In the genomic region with DNA sequence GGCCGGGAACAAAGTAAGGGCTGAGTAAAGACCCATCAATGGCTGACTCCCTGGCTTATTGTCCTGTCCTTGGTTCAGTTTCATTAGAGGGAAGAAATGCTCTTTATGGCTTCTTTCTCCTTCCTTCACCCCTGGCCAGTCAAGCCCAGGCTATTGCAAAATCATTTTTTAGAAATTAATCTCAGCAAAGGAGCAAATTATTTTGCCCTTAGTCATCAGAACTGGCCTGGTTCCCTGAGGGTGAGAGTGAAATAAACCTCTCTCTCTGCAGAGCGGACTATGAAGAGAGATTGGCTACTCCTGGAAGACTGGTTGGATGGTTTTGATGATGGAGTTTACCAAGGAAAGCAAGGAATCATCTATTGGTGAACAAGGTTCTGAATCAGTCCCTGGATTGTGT, we compare ENCODE assay signal across 19 cellular contexts. TPM values are rescaled to one million over a fixed set of nuclear protein-coding genes. Genes with fewer than 3 reads are reported as not detected.
DNase-seq lines count a peak whose midpoint lies in the region; ATAC-seq, FAIRE-seq and TF ChIP-seq lines count a peak whose summit lies in the region.
"Had no signal": no experiment of that assay in that cellular context is flagged by ENCODE, and none has a peak within 500 bp of the region (broad histone marks: within the 10 kb centered on the region; RNA-seq: fewer than 3 reads in every experiment).

No MANE protein-coding gene starts in this region.

- H3K79me1 ChIP-seq in IMR-90 (ENCODE audit: low read depth in 1 of 2, low read length in 2 of 2) (no peaks in the 10 kb centered on the region), mesenchymal stem cell (replicated peaks; ENCODE audit: low read length, poor library complexity, severe bottlenecking) (no peaks in the 10 kb centered on the region)

- H3K4me3 ChIP-seq in IMR-90 (ENCODE audit: insufficient read depth, low read depth, low read length) (no peak overlapping the region), bronchial epithelial cell (ENCODE audit: low read depth, low read length) (no peak overlapping the region), mesenchymal stem cell (ENCODE audit: insufficient read depth in 1 of 2, low read depth in 1 of 2, low read length in 2 of 2) (no peak overlapping the region)
- H3K4me3 ChIP-seq: psoas muscle, vagina had no signal

- H2BK20ac ChIP-seq in IMR-90 (ENCODE audit: low read depth, low read length), result peak overlapping the region; percentile 69

- peak overlapping the region in 1 of 2 experiments; percentile 42; a peak in 1 of 4 replicates for H4K8ac ChIP-seq in IMR-90 (ENCODE audit: low read depth in 2 of 2, low read length in 2 of 2)
- H4K8ac ChIP-seq in mesenchymal stem cell (ENCODE audit: low read length), result no peak overlapping the region

- H3K4me1 ChIP-seq in IMR-90 (ENCODE audit: control insufficient read depth, insufficient read depth, low read length) (peaks cover 6% of the 10 kb centered on the region), mesenchymal stem cell (ENCODE audit: control insufficient read depth, insufficient read depth, low read depth, low read length) (no peaks in the 10 kb centered on the region)
- H3K4me1 ChIP-seq: psoas muscle, vagina had no signal

- dilution Hi-C loops in IMR-90 (cut with HindIII; ENCODE audit: low sequenced_read_pairs, unreplicated experiment), result no loop called here

- H2BK120ac ChIP-seq in IMR-90 (ENCODE audit: low read depth, low read length) (peak overlapping the region; percentile 21; the same call in 1 of the 2 replicates), mesenchymal stem cell (ENCODE audit: low read depth, low read length) (no peak overlapping the region)

- no peak overlapping the region for H3K9ac ChIP-seq in IMR-90 (ENCODE audit: low read depth, low read length)
- no peak overlapping the region for H3K9ac ChIP-seq in mesenchymal stem cell (ENCODE audit: low read length)

- H3K4ac ChIP-seq in IMR-90 (ENCODE audit: low read depth, low read length) (peak overlapping the region; percentile 75), mesenchymal stem cell (ENCODE audit: low read depth in 1 of 2, low read length in 2 of 2) (no peak overlapping the region)

- no TSS peak for BruUV-seq in IMR-90 (replicated peaks; lab: Mats Ljungman, UMichigan)

- peak overlapping the region; percentile 65; the same call in 1 of the 2 replicates for H3K14ac ChIP-seq in IMR-90 (replicated peaks; ENCODE audit: low read depth, low read length)
- H3K14ac ChIP-seq in mesenchymal stem cell (ENCODE audit: low read length in 2 of 2), result no peak overlapping the region

- no peak overlapping the region for H3K56ac ChIP-seq in IMR-90 (ENCODE audit: extremely low read depth, insufficient read depth, low read length)

- no peaks in the 10 kb centered on the region for H4K20me1 ChIP-seq in IMR-90 (ENCODE audit: insufficient read depth, low read length)

- ATAC-seq in IMR-90 (ENCODE audit: low read depth), result peak; percentile 52
- no peak for ATAC-seq in HG02840 (IDR thresholded peaks at IDR 0.05; ENCODE audit: low FRiP score, unreplicated experiment)
- ATAC-seq: natural killer cell treated with Interleukin-12 subunit alpha and Interleukin-12 subunit beta and Interleukin-15 and Interleukin-18, amount 100 ng/mL, for 72 hours; psoas muscle had no signal

- CTCF ChIA-PET in IMR-90 (lab: Yijun Ruan, JAX), result no interaction called here

- H3K36me3 ChIP-seq in IMR-90 (ENCODE audit: control insufficient read depth, insufficient read depth, low read length) (no peaks in the 10 kb centered on the region), bronchial epithelial cell (ENCODE audit: control insufficient read depth, insufficient read depth, low read length) (no peaks in the 10 kb centered on the region), mesenchymal stem cell (ENCODE audit: control insufficient read depth in 1 of 2, insufficient read depth in 2 of 2, low read depth in 1 of 2, low read length in 2 of 2) (no peaks in the 10 kb centered on the region)
- H3K36me3 ChIP-seq: vagina had no signal

- TF ChIP-seq CTCF in IMR-90 (conservative IDR thresholded peaks at IDR 0.05; ENCODE audit: low read depth, low read length) (no peak), bronchial epithelial cell (IDR thresholded peaks at IDR 0.05; ENCODE audit: insufficient read depth, low read length, severe bottlenecking) (no peak)

- no peak for TF ChIP-seq POLR2A in IMR-90 (IDR thresholded peaks at IDR 0.05; ENCODE audit: low read depth, low read length)

- no peak overlapping the region for H2AK5ac ChIP-seq in IMR-90 (ENCODE audit: low read depth, low read length)
- no peak overlapping the region for H2AK5ac ChIP-seq in mesenchymal stem cell (ENCODE audit: low read length, severe bottlenecking)

- no peak for FAIRE-seq in bronchial epithelial cell (lab: Jason Lieb, UNC)

- DNase-seq in AG08396 (ENCODE audit: low spot score) (peak; percentile 45), IMR-90 (peak; percentile 74), bronchial epithelial cell (ENCODE audit: low read depth) (peak; percentile 62), mesenchymal stem cell (peak; percentile 31), SKM-1 treated with dmso at 0.1 percent for 144 hours (lab: John Stamatoyannopoulos, UW; ENCODE audit: unreplicated experiment) (no peak), NCI-H774 (lab: John Stamatoyannopoulos, UW) (no peak)
- no peak for DNase-seq in NK-92 treated with Interleukin-12 subunit alpha and Interleukin-12 subunit beta, amount 100 ng/mL, for 24 hours (lab: John Stamatoyannopoulos, UW)
- DNase-seq: activated CD4-positive, alpha-beta T cell treated with anti-CD3 and anti-CD28 coated beads, Interleukin-2, amount 50 U/mL, for 1 hour; activated T-cell treated with anti-CD3 and anti-CD28 coated beads, Interleukin-2, amount 50 U/mL, for 24 hours; Calu3; caudate nucleus; effector memory CD4-positive, alpha-beta T cell; GF-D8; GOT3; NCI-H446; psoas muscle had no signal

- no peak for TF ChIP-seq RAD21 in IMR-90 (IDR thresholded peaks at IDR 0.05; ENCODE audit: low read length)

- no peak overlapping the region; the same call in 2 of the 3 replicates for H2BK15ac ChIP-seq in IMR-90 (ENCODE audit: low read depth, low read length)
- no peak overlapping the region for H2BK15ac ChIP-seq in mesenchymal stem cell (ENCODE audit: low read depth, poor library complexity, severe bottlenecking)

- H3K27me3 ChIP-seq in IMR-90 (ENCODE audit: control insufficient read depth, insufficient read depth, low read length), result no peaks in the 10 kb centered on the region
- no peaks in the 10 kb centered on the region for H3K27me3 ChIP-seq in bronchial epithelial cell (ENCODE audit: control insufficient read depth, insufficient read depth, low read length)
- H3K27me3 ChIP-seq in mesenchymal stem cell (ENCODE audit: control insufficient read depth in 1 of 2, insufficient read depth in 1 of 2, low read length in 2 of 2), result no peaks in the 10 kb centered on the region
- H3K27me3 ChIP-seq: vagina had no signal

- H4K5ac ChIP-seq in IMR-90 (ENCODE audit: low read depth, low read length), result peak overlapping the region; percentile 85; the same call in 1 of the 2 replicates

- H3K4me2 ChIP-seq in IMR-90 (ENCODE audit: low read depth, low read length) (0 out of 2 replicates have a peak overlapping the region, but pooled peaks have one; percentile 30), mesenchymal stem cell (ENCODE audit: low read length, poor library complexity, severe bottlenecking) (no peak overlapping the region)

- WGBS in IMR-90 (ENCODE audit: extremely low coverage in 2 of 2, insufficient read length in 1 of 2), 2 experiments, result 100% methylated on average over 1 of the region's 2 CpGs; no CpG with 5 or more reads in 1 of the 2 experiments
- 88% methylated on average over 2 of the region's 2 CpGs for WGBS in mesenchymal stem cell

- H2BK12ac ChIP-seq in mesenchymal stem cell (ENCODE audit: low read length in 2 of 2), result peak overlapping the region in 1 of 2 experiments; percentile 45

- no peak overlapping the region for H2AK9ac ChIP-seq in IMR-90 (replicated peaks; ENCODE audit: low read depth, low read length, poor library complexity)

- peak overlapping the region; percentile 76 for H2AFZ ChIP-seq in IMR-90 (replicated peaks; ENCODE audit: low read length, poor library complexity)
- H2AFZ ChIP-seq in mesenchymal stem cell (ENCODE audit: low read depth, low read length), result no peak overlapping the region

- POLR2A ChIA-PET in IMR-90 (lab: Charles Lee; ENCODE audit: unreplicated experiment), result no interaction called here

- H3K23ac ChIP-seq in IMR-90 (ENCODE audit: low read depth, low read length) (0 out of 2 replicates have a peak overlapping the region, but pooled peaks have one; percentile 60), mesenchymal stem cell (ENCODE audit: low read length in 2 of 2) (no peak overlapping the region)

- in situ Hi-C loops in IMR-90 (cut with MboI; ENCODE audit: low sequenced_read_pairs), result no loop called here

- H3K18ac ChIP-seq in IMR-90 (ENCODE audit: low read depth, low read length) (peak overlapping the region; percentile 83; the same call in 1 of the 2 replicates), mesenchymal stem cell (ENCODE audit: low read depth in 1 of 2, low read length in 2 of 2) (no peak overlapping the region)

- peak overlapping the region; percentile 76 for H2BK5ac ChIP-seq in IMR-90 (ENCODE audit: low read depth, low read length, poor library complexity, severe bottlenecking)
- no peak overlapping the region for H2BK5ac ChIP-seq in mesenchymal stem cell (ENCODE audit: low read depth, low read length, poor library complexity, severe bottlenecking)

- peaks cover 4% of the 10 kb centered on the region; the same call in 1 of the 2 replicates for H3K9me1 ChIP-seq in IMR-90 (ENCODE audit: insufficient read depth, low read length)

- H3K27ac ChIP-seq in IMR-90 (ENCODE audit: insufficient read depth, low read length), result peak overlapping the region; percentile 58
- H3K27ac ChIP-seq in mesenchymal stem cell (ENCODE audit: low read length, poor library complexity, severe bottlenecking), result peak overlapping the region; percentile 50
- H3K27ac ChIP-seq: psoas muscle, vagina had no signal

- peak overlapping the region; percentile 54; the same call in 1 of the 2 replicates for H4K91ac ChIP-seq in IMR-90 (ENCODE audit: insufficient read depth, low read depth, low read length)
- no peak overlapping the region for H4K91ac ChIP-seq in mesenchymal stem cell (ENCODE audit: low read length)

- intact Hi-C loops in IMR-90 (cut with micrococcal nuclease), result no loop called here

- H3K9me3 ChIP-seq in IMR-90 (ENCODE audit: control insufficient read depth, insufficient read depth, low read length) (peaks cover 20% of the 10 kb centered on the region), mesenchymal stem cell (ENCODE audit: control insufficient read depth, low read length) (peaks cover 28% of the 10 kb centered on the region)

TF ChIP-seq in IMR-90, 13 proteins besides CTCF, POLR2A, EP300 and RAD21 (continues in another document):
- TF ChIP-seq BHLHE40 (IDR thresholded peaks at IDR 0.05; ENCODE audit: low read depth, low read length) (no peak), MXI1 (IDR thresholded peaks at IDR 0.05; ENCODE audit: borderline replicate concordance, low read depth, low read length) (no peak), SMC3 (IDR thresholded peaks at IDR 0.05; ENCODE audit: low read depth, low read length) (no peak)

RNA-seq across cellular contexts. Expression of a gene that starts 52.7 kb away (rescaled TPM):
- total RNA-seq in IMR-90 (2012; rRNA removed), result 56.1 and 76.9 TPM in 2 replicates
- 42.8 and 50.0 TPM in 2 replicates for polyA plus RNA-seq in IMR-90 (2012; rRNA removed)
- polyA plus RNA-seq in IMR-90 (2012; cell fraction: cytosol; rRNA removed), result 15.7 and 51.4 TPM in 2 replicates
- polyA plus RNA-seq in IMR-90 (2012; cell fraction: nucleus; rRNA removed; ENCODE audit: low replicate concordance), result 15.6 and 29.9 TPM in 2 replicates
- total RNA-seq in bronchial epithelial cell, result 0.26 and 0.53 TPM in 2 replicates
- 1.6 TPM for polyA plus RNA-seq in mesenchymal stem cell (2013, experiment 1 of 2)
- polyA plus RNA-seq in mesenchymal stem cell (2013, experiment 2 of 2), result 1.7 TPM

Comparison
In these comparisons a context has a peak if more than half of its experiments do, and no peak if none do; other contexts are left out.
1. DNase-seq: peak in AG08396 (single experiment), IMR-90 (single experiment), bronchial epithelial cell (single experiment) and mesenchymal stem cell (single experiment); none in SKM-1 treated with dmso at 0.1 percent for 144 hours (single experiment), NCI-H774 (single experiment) and NK-92 treated with Interleukin-12 subunit alpha and Interleukin-12 subunit beta, amount 100 ng/mL, for 24 hours (single experiment).
2. RNA of a gene that starts 52.7 kb away (total RNA-seq): 56.1 to 76.9 TPM in IMR-90; 0.26 to 0.53 TPM in bronchial epithelial cell; every median in the first group is over 10 times any median in the second.